Comparison of ENCODE assay signal across 13 cellular contexts in the genomic region with DNA sequence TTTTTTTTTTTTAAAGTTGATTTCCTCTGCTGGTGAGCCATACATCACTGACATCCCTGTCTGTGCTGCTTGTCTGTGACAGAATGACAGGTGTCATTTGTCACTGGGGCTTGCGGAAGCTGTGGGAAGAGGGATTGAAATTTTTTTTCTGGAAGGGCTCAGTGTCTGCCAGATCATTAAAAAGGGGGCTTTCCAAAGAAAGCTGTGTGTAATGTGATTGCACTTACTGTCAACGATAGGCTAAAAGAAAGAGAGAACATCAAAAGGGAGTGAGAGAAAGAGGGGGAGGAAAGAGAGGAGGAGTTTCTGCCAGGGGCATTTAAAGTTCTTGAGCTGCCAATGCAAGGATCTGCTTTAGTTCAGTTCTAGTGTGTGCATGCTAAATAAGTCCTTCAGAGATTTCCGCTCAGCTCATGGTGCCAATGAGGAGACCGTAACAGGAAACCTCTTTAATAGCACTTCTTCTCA.
DNase-seq lines count a peak whose midpoint lies in the region; TF ChIP-seq lines count a peak whose summit lies in the region.
"Had no signal": no experiment of that assay in that cellular context is flagged by ENCODE, and none has a peak within 500 bp of the region (broad histone marks: within the 10 kb centered on the region; RNA-seq: fewer than 3 reads in every experiment).

No MANE protein-coding gene starts in this region.

- no peaks in the 10 kb centered on the region for H3K9me3 Mint-ChIP-seq in MCF 10A (ENCODE audit: unreplicated experiment)
- H3K9me3 Mint-ChIP-seq in type B pancreatic cell = peaks cover 5% of the 10 kb centered on the region
- H3K9me3 Mint-ChIP-seq: endodermal cell had no signal

- H3K27ac ChIP-seq in breast epithelium = peak overlapping the region; percentile 3 to 5
- peak overlapping the region; percentile 11 for H3K27ac ChIP-seq in hepatocyte
- H3K27ac ChIP-seq: GM23248 had no signal

- no peaks in the 10 kb centered on the region for H4K20me1 ChIP-seq in hepatocyte (ENCODE audit: insufficient read depth, poor library complexity, severe bottlenecking)

- intact Hi-C loops in breast epithelium (cut with DNase I; ENCODE audit: low total_unique reads) (no loop called here), MCF 10A (cut with micrococcal nuclease) (no loop called here)

- no peak for TF ChIP-seq CTCF in breast epithelium (IDR thresholded peaks at IDR 0.05)
- no peak for TF ChIP-seq CTCF in MCF 10A (IDR thresholded peaks at IDR 0.05; ENCODE audit: unreplicated experiment)
- TF ChIP-seq CTCF in hepatocyte (IDR thresholded peaks at IDR 0.05; ENCODE audit: poor library complexity) = no peak
- TF ChIP-seq CTCF in type B pancreatic cell (conservative IDR thresholded peaks at IDR 0.05) = no peak

- H3K27me3 ChIP-seq in breast epithelium (no peaks in the 10 kb centered on the region), hepatocyte (no peaks in the 10 kb centered on the region)

- H3K4me3 Mint-ChIP-seq in MCF 10A (ENCODE audit: unreplicated experiment) = no peak overlapping the region
- H3K4me3 Mint-ChIP-seq in type B pancreatic cell = peak overlapping the region; percentile 7
- H3K4me3 Mint-ChIP-seq: endodermal cell had no signal

- H3K9me3 ChIP-seq in breast epithelium (no peaks in the 10 kb centered on the region), hepatocyte (ENCODE audit: low read depth) (no peaks in the 10 kb centered on the region)

- no peaks in the 10 kb centered on the region for H3K9me2 ChIP-seq in hepatocyte (replicated peaks; ENCODE audit: insufficient read depth)

- no TSS peak for BruUV-seq in MCF 10A (replicated peaks; lab: Mats Ljungman, UMichigan)

- no peaks in the 10 kb centered on the region for H3K4me1 Mint-ChIP-seq in MCF 10A (ENCODE audit: insufficient read depth, unreplicated experiment)
- peaks cover 45% of the 10 kb centered on the region for H3K4me1 Mint-ChIP-seq in type B pancreatic cell (ENCODE audit: unreplicated experiment)

- no peaks in the 10 kb centered on the region for H3K36me3 Mint-ChIP-seq in MCF 10A (ENCODE audit: insufficient read depth, unreplicated experiment)
- peaks cover 5% of the 10 kb centered on the region for H3K36me3 Mint-ChIP-seq in type B pancreatic cell

- H3K4me1 ChIP-seq in breast epithelium = peaks cover 0 to 11% of the 10 kb centered on the region in 2 donors
- peaks cover 21% of the 10 kb centered on the region for H3K4me1 ChIP-seq in hepatocyte (ENCODE audit: insufficient read depth)

- CTCF ChIA-PET in MCF 10A (lab: Yijun Ruan, JAX) = interaction anchor here (0.6 to 2.1 kb wide), 5 partner anchors 12 to 429 kb away, joined by 3 to 6 read pairs (median 3); no protein-coding TSS in a partner anchor

- TF ChIP-seq POLR2A in breast epithelium (IDR thresholded peaks at IDR 0.05) = no peak

- DNase-seq in breast epithelium (ENCODE audit: low spot score in 2 of 2) (no peak), MCF 10A (ENCODE audit: unreplicated experiment) (no peak), NCI-H510A (lab: John Stamatoyannopoulos, UW) (peak; percentile 11), hepatocyte (ENCODE audit: low spot score) (no peak), type B pancreatic cell (ENCODE audit: extremely low spot score, unreplicated experiment) (no peak), KG1 (lab: John Stamatoyannopoulos, UW) (no peak), NCI-H524 (lab: John Stamatoyannopoulos, UW) (no peak), NCI-H146 (lab: John Stamatoyannopoulos, UW) (no peak)
- DNase-seq: endodermal cell, foreskin fibroblast, GM23248, mammary epithelial cell, NCI-H226 had no signal

- peak overlapping the region; percentile 56 for H3K4me2 ChIP-seq in hepatocyte

- H3K4me3 ChIP-seq in breast epithelium = peak overlapping the region in 1 of 3 donors; percentile 6
- H3K4me3 ChIP-seq in hepatocyte = no peak overlapping the region
- H3K4me3 ChIP-seq: GM23248 had no signal

- H3K36me3 ChIP-seq in breast epithelium = no peaks in the 10 kb centered on the region
- no peaks in the 10 kb centered on the region for H3K36me3 ChIP-seq in hepatocyte (replicated peaks; ENCODE audit: insufficient read depth, low read depth)

- POLR2A ChIA-PET in MCF 10A (lab: Yijun Ruan, JAX) = interaction anchor here (0.8 kb wide), 1 partner anchor 68 kb away, joined by 5 read pairs; no protein-coding TSS in a partner anchor

- H3K27ac Mint-ChIP-seq in MCF 10A (ENCODE audit: low read depth, unreplicated experiment) (no peak overlapping the region), type B pancreatic cell (peak overlapping the region; percentile 71)
- H3K27ac Mint-ChIP-seq: endodermal cell had no signal

- H2AFZ ChIP-seq in hepatocyte = no peak overlapping the region
- H2AFZ ChIP-seq: GM23248 had no signal

- 42% methylated on average over 4 of the region's 4 CpGs for WGBS in hepatocyte (ENCODE audit: low lambda C conversion rate, missing lambda C conversion rate)

- no peaks in the 10 kb centered on the region for H3K79me2 ChIP-seq in hepatocyte

- H3K27me3 Mint-ChIP-seq in MCF 10A (ENCODE audit: insufficient read depth, unreplicated experiment) (no peaks in the 10 kb centered on the region), type B pancreatic cell (peaks cover 3% of the 10 kb centered on the region)
